Comparison of ENCODE assay signal across 8 cellular contexts in genomic region chr7:151631968-151632749, GRCh38.
DNase-seq lines count a peak whose midpoint lies in the region; ATAC-seq and TF ChIP-seq lines count a peak whose summit lies in the region.

No MANE protein-coding gene starts in this region.

- no peaks in the 10 kb centered on the region for H3K9me3 Mint-ChIP-seq in neural crest cell

- H3K9me3 ChIP-seq in HUES64 (ENCODE audit: insufficient read depth, low read depth, low read length) = peaks cover 5% of the 10 kb centered on the region; the same call in 1 of the 2 replicates

- peaks cover 17% of the 10 kb centered on the region for H3K27me3 Mint-ChIP-seq in neural crest cell (ENCODE audit: low read depth)

- peaks cover 17% of the 10 kb centered on the region for H3K4me1 ChIP-seq in HUES64 (ENCODE audit: insufficient read depth, low read length)

- peaks cover 25% of the 10 kb centered on the region for H3K4me1 Mint-ChIP-seq in neural crest cell

- under 1% methylated on average over 108 of the region's 108 CpGs for WGBS in HUES64

- H3K27me3 ChIP-seq in HUES64 (ENCODE audit: insufficient read depth, low read length) = peaks cover 30% of the 10 kb centered on the region

- H3K36me3 Mint-ChIP-seq in neural crest cell (ENCODE audit: low read depth) = no peaks in the 10 kb centered on the region

- peak overlapping the region; percentile 95 for H3K4me3 Mint-ChIP-seq in neural crest cell

- peak; percentile 70 for ATAC-seq in GM21515 (IDR thresholded peaks at IDR 0.05; ENCODE audit: unreplicated experiment)

- DNase-seq in DMS79 treated with DMSO at 0.1 percent for 48 hours (lab: John Stamatoyannopoulos, UW) (peak; percentile 61), RPMI7951 (ENCODE audit: low read depth) (peak; percentile 61), fibroblast of the conjunctiva (ENCODE audit: low read depth) (peak; percentile 43), neural crest cell (ENCODE audit: low read depth, low spot score) (peak; percentile 67), stromal cell of bone marrow (ENCODE audit: low read depth) (peak; percentile 53)
- peak; percentile 86 for DNase-seq in activated effector memory CD4-positive, alpha-beta T cell treated with Interleukin-2 at 50 U/mL for 16 hours

- H3K4me3 ChIP-seq in HUES64 (ENCODE audit: low read length) = peak overlapping the region; percentile 76

- TF ChIP-seq CTCF in neural crest cell (conservative IDR thresholded peaks at IDR 0.05) = peak; percentile 36

- no peak overlapping the region for H3K27ac Mint-ChIP-seq in neural crest cell (ENCODE audit: unreplicated experiment)

- no peaks in the 10 kb centered on the region for H3K36me3 ChIP-seq in HUES64 (ENCODE audit: insufficient read depth, low read length)

- peak overlapping the region; percentile 36 for H3K9ac ChIP-seq in HUES64 (ENCODE audit: low read depth, low read length)

- peak overlapping the region; percentile 17; the same call in 1 of the 2 replicates for H3K27ac ChIP-seq in HUES64 (ENCODE audit: low read depth, low read length)

Comparison
In these comparisons a context has a peak if more than half of its experiments do, and no peak if none do; other contexts are left out.
1. Peak in every context shown above with its lines: DNase-seq, ATAC-seq, H3K4me3 ChIP-seq and H3K27ac ChIP-seq.